15 cellular contexts compared by ENCODE assay signal in the genomic region with DNA sequence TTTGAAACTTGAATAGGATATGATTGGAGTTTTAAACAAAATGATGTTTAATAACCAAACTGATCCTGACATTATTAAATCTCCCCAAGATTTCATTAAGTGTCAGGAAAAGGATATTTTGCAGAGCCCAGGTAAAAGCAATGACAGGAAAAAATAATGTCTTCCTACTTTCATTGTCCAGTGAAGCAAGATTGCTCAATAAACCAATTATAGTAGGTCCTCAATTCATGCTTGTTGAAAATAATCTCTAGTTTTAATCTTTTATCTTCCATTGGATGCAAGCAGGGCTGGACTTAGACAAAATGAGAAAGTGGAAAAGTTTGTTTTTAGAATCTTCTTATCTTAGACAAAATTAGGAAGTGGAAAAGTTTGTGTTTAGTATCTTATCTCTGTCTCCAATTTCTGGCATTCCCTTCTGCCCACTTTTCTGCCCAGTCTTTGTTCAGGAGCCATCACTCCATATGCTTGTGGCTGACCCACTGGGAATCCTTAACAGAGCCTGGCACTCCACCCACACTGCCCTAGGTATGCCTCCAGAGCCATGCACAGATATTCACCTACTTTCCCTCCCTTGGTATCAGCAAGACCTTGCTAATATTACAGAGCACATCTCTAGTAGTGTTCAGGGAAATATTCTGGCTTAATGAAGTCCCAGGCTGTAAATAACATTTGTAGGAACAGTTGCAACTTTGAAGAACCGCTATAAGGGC.
"Had no signal": no experiment of that assay in that cellular context is flagged by ENCODE, and none has a peak within 500 bp of the region (broad histone marks: within the 10 kb centered on the region; RNA-seq: fewer than 3 reads in every experiment).

No MANE protein-coding gene starts in this region.

- H3K4me1 ChIP-seq: ascending aorta had no signal

- H3K27me3 ChIP-seq: ascending aorta, dorsolateral prefrontal cortex, esophagus muscularis mucosa, stomach had no signal

- H3K27ac ChIP-seq: ascending aorta, dorsolateral prefrontal cortex, esophagus muscularis mucosa, stomach had no signal

- H3K36me3 ChIP-seq: ascending aorta, esophagus muscularis mucosa, stomach, thoracic aorta had no signal

- DNase-seq: activated CD4-positive, alpha-beta memory T cell treated with anti-CD3 and anti-CD28 coated beads for 36 hours; activated CD4-positive, alpha-beta T cell treated with anti-CD3 and anti-CD28 coated beads for 1 hour; activated gamma-delta T cell treated with Interleukin-2 at 50 U/mL for 16 hours; activated T-cell treated with anti-CD3 and anti-CD28 coated beads, Interleukin-2, amount 50 U/mL, for 72 hours; dorsolateral prefrontal cortex; foreskin fibroblast; head of caudate nucleus; stimulated activated CD4-positive, alpha-beta T cell treated with anti-CD3 and anti-CD28 coated beads, Interleukin-15, amount 100 ng/mL, for 24 hours; stimulated activated CD4-positive, alpha-beta T cell treated with anti-CD3 and anti-CD28 coated beads, Interleukin-4, amount 100 ng/mL, for 24 hours; stomach; T-helper 2 cell had no signal

- H3K9me3 ChIP-seq: ascending aorta, esophagus muscularis mucosa, stomach, thoracic aorta had no signal

- ATAC-seq: activated T-cell treated with anti-CD3 and anti-CD28 coated beads, Interleukin-2, amount 50 U/mL, for 72 hours; natural killer cell treated with Interleukin-12 subunit alpha and Interleukin-12 subunit beta and Interleukin-15 and Interleukin-18, amount 100 ng/mL, for 72 hours had no signal

- H3K4me3 ChIP-seq: ascending aorta, dorsolateral prefrontal cortex, esophagus muscularis mucosa, stomach, thoracic aorta had no signal
